In genomic region chr20:48751871-48752270, GRCh38 we compare ENCODE assay signal across 10 cellular contexts.
A peak's percentile ranks its signal among the peaks of the same experiment; 100 is the strongest.
DNase-seq lines count a peak whose midpoint lies in the region; ATAC-seq and TF ChIP-seq lines count a peak whose summit lies in the region.
"Had no signal": no experiment of that assay in that cellular context is flagged by ENCODE, and none has a peak within 500 bp of the region (broad histone marks: within the 10 kb centered on the region; RNA-seq: fewer than 3 reads in every experiment).

No MANE protein-coding gene starts in this region.

- DNase-seq in heart right ventricle (no peak), Right ventricle myocardium inferior (ENCODE audit: missing footprints) (no peak), T-helper 17 cell (no peak), germinal center (ENCODE audit: low spot score) (peak; percentile 75), DMS79 (lab: John Stamatoyannopoulos, UW) (no peak)
- no peak for DNase-seq in stimulated activated CD4-positive, alpha-beta T cell treated with anti-CD3 and anti-CD28 coated beads, Interleukin-2, amount 100 ng/mL, for 24 hours
- DNase-seq: activated CD4-positive, CD25-positive, alpha-beta regulatory T cell; GM23248 had no signal

- H3K4me3 ChIP-seq in heart right ventricle, result peak overlapping the region in 1 of 10 donors; percentile 1
- H3K4me3 ChIP-seq: GM23248 had no signal

- H3K27ac ChIP-seq in heart right ventricle, result peak overlapping the region in 8 of 10 donors; percentile 36 to 85 (median 76)
- peak overlapping the region; percentile 60 for H3K27ac ChIP-seq in temporal lobe (ENCODE audit: low read depth, low read length)
- H3K27ac ChIP-seq: GM23248 had no signal

- H3K4me1 ChIP-seq in heart right ventricle, result peaks cover 0 to 90% (median 18%) of the 10 kb centered on the region in 9 donors

- no peaks in the 10 kb centered on the region for H3K27me3 ChIP-seq in heart right ventricle

- peaks cover 0 to 9% (median 0%) of the 10 kb centered on the region in 9 donors for H3K36me3 ChIP-seq in heart right ventricle

- intact Hi-C loops in heart right ventricle (cut with DNase I) (loop anchor here in 4 of 10 donors (1.0 to 10.0 kb wide), 5 partner anchors 11 to 75 kb away; partner anchors contain the start of gene PREX1 (in 2 of the 4)), Right ventricle myocardium inferior (cut with DNase I) (no loop called here)

- H3K4me1 Mint-ChIP-seq in T-helper 17 cell, result peaks cover 71% of the 10 kb centered on the region

- ATAC-seq in heart right ventricle (no peak), Right ventricle myocardium inferior (no peak), T-helper 17 cell (no peak), HG02642 (IDR thresholded peaks at IDR 0.05; ENCODE audit: poor library complexity, unreplicated experiment) (no peak)

- no peaks in the 10 kb centered on the region for H3K27me3 Mint-ChIP-seq in T-helper 17 cell

- WGBS in heart right ventricle, 2 donors, result 71 to 72% methylated on average over 4 of the region's 4 CpGs

- H3K27ac Mint-ChIP-seq in T-helper 17 cell, result peak overlapping the region; percentile 97

- peak overlapping the region; percentile 59 for H3K4me3 Mint-ChIP-seq in T-helper 17 cell

- H3K9me3 ChIP-seq in heart right ventricle, result peaks cover 0 to 10% (median 0%) of the 10 kb centered on the region in 11 donors
- peaks cover 4% of the 10 kb centered on the region for H3K9me3 ChIP-seq in T-helper 17 cell (ENCODE audit: control insufficient read depth, low read length, poor library complexity, severe bottlenecking)

- no peak for TF ChIP-seq CTCF in heart right ventricle (IDR thresholded peaks at IDR 0.05)

- H3K36me3 Mint-ChIP-seq in T-helper 17 cell (ENCODE audit: low read depth), result no peaks in the 10 kb centered on the region
